In the genomic region with DNA sequence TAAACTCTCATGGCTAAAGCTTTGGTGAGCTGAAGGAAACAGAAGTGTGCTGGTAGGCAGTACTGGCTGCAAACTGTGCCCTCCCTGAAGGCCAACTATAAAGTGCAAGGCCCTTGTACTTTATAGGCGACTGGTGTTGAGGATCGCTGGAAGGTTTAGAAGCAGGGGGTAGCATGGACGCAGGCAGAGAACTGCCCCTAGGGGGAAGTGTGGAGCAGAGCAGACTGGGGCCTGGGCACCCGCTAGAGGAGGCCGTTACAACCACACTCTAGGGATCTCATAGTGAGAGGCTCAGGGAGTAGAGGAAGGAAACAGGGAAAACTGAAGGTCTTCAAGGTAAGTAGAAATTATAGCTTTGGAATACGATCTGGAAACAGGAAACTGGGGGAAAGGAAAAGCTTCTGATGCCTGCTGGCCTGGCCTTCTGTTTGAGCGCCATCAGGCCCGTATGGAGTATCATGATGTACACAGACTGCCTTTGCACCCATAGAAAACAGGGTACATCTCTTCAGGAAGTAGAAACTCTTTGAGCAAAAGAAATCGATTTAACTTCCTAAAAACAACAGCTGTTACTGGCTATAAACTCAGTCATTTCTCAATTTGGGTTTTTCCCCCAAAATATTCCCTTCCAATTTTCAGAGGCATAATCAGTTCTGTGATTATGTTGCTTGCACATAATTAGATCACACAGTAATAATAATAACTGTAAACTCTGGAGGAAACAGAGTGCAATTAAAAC, we compare ENCODE assay signal across 8 cellular contexts. TPM values are rescaled to one million over a fixed set of nuclear protein-coding genes. Genes with fewer than 3 reads are reported as not detected.
DNase-seq lines count a peak whose midpoint lies in the region; ATAC-seq and TF ChIP-seq lines count a peak whose summit lies in the region.

No MANE protein-coding gene starts in this region.

- no peaks in the 10 kb centered on the region for H3K36me3 Mint-ChIP-seq in activated naive CD4-positive, alpha-beta T cell treated with anti-CD3 and anti-CD28 coated beads, Interleukin-2, amount 50 U/mL, for 72 hours

- peak overlapping the region; percentile 43 for H2AFZ ChIP-seq in hepatocyte

- H3K9me3 ChIP-seq in Peyer's patch (no peaks in the 10 kb centered on the region), hepatocyte (ENCODE audit: low read depth) (no peaks in the 10 kb centered on the region), ovary (no peaks in the 10 kb centered on the region)

- no peak overlapping the region for H3K4me2 ChIP-seq in hepatocyte

- H3K4me1 ChIP-seq in Peyer's patch = peaks cover 0 to 21% (median 11%) of the 10 kb centered on the region in 4 donors
- H3K4me1 ChIP-seq in hepatocyte (ENCODE audit: insufficient read depth) = peaks cover 34% of the 10 kb centered on the region
- peaks cover 8% of the 10 kb centered on the region for H3K4me1 ChIP-seq in ovary (ENCODE audit: insufficient read depth)

- H3K27ac Mint-ChIP-seq in activated naive CD4-positive, alpha-beta T cell treated with anti-CD3 and anti-CD28 coated beads, Interleukin-2, amount 50 U/mL, for 72 hours = peak overlapping the region; percentile 97 to 98

- H3K27ac ChIP-seq in Peyer's patch (peak overlapping the region; percentile 76 to 85 (median 81)), hepatocyte (peak overlapping the region; percentile 83), ovary (no peak overlapping the region)

- WGBS in hepatocyte (ENCODE audit: low lambda C conversion rate, missing lambda C conversion rate) = 70% methylated on average over 9 of the region's 9 CpGs
- WGBS in ovary, 3 donors = 56 to 60% (median 56%) methylated on average over 9 of the region's 9 CpGs

- H4K20me1 ChIP-seq in hepatocyte (ENCODE audit: insufficient read depth, poor library complexity, severe bottlenecking) = no peaks in the 10 kb centered on the region

- intact Hi-C loops in ovary (cut with DNase I) = no loop called here

- no peak for TF ChIP-seq POLR2A in Peyer's patch (IDR thresholded peaks at IDR 0.05)
- TF ChIP-seq POLR2A in ovary (IDR thresholded peaks at IDR 0.05) = no peak

- H3K9me3 Mint-ChIP-seq in activated naive CD4-positive, alpha-beta T cell treated with anti-CD3 and anti-CD28 coated beads, Interleukin-2, amount 50 U/mL, for 72 hours = no peaks in the 10 kb centered on the region

- TF ChIP-seq CTCF in Peyer's patch (IDR thresholded peaks at IDR 0.05) (peak; percentile 22 to 66 (median 48)), hepatocyte (IDR thresholded peaks at IDR 0.05; ENCODE audit: poor library complexity) (peak; percentile 44), ovary (IDR thresholded peaks at IDR 0.05) (no peak)

- H3K4me3 ChIP-seq in Peyer's patch (peak overlapping the region; percentile 8 to 21 (median 15)), hepatocyte (no peak overlapping the region), ovary (no peak overlapping the region)

- TF ChIP-seq EP300 in ovary (IDR thresholded peaks at IDR 0.05) = no peak

- DNase-seq in NCI-H748 (lab: John Stamatoyannopoulos, UW; ENCODE audit: unreplicated experiment) (peak; percentile 35), NCI-H748 treated with DMSO at 0.1 percent for 48 hours (lab: John Stamatoyannopoulos, UW) (no peak), Peyer's patch (peak in 2 of 3 donors; percentile 76 to 83), hepatocyte (ENCODE audit: low spot score) (peak; percentile 64), ovary (no peak)
- DNase-seq in activated naive CD4-positive, alpha-beta T cell treated with anti-CD3 and anti-CD28 coated beads, Interleukin-2, amount 50 U/mL, for 72 hours (ENCODE audit: low spot score in 2 of 2) = peak in 1 of 2 donors; percentile 70
- DNase-seq in stimulated activated CD8-positive, alpha-beta memory T cell treated with anti-CD3 and anti-CD28 coated beads, Interleukin-4, amount 100 ng/mL, for 48 hours = peak; percentile 75

- H3K27me3 ChIP-seq in Peyer's patch (no peaks in the 10 kb centered on the region), hepatocyte (no peaks in the 10 kb centered on the region), ovary (no peaks in the 10 kb centered on the region)

- no peaks in the 10 kb centered on the region for H3K79me2 ChIP-seq in hepatocyte

- peak; percentile 43 for ATAC-seq in HG02884 (IDR thresholded peaks at IDR 0.05; ENCODE audit: unreplicated experiment)
- ATAC-seq in activated naive CD4-positive, alpha-beta T cell treated with anti-CD3 and anti-CD28 coated beads, Interleukin-2, amount 50 U/mL, for 72 hours = peak; percentile 66 to 73

- H3K9me2 ChIP-seq in hepatocyte (replicated peaks; ENCODE audit: insufficient read depth) = no peaks in the 10 kb centered on the region

- H3K36me3 ChIP-seq in Peyer's patch = no peaks in the 10 kb centered on the region
- H3K36me3 ChIP-seq in hepatocyte (replicated peaks; ENCODE audit: insufficient read depth, low read depth) = no peaks in the 10 kb centered on the region
- no peaks in the 10 kb centered on the region for H3K36me3 ChIP-seq in ovary

RNA-seq across cellular contexts. Expression of gene TMSB4X, which starts 23.9 kb away (rescaled TPM):
- total RNA-seq in Peyer's patch = 1,000 to 10,000 TPM; 1,496 to 3,676 (median 1,701) TPM
- over 10,000 TPM in 1 of 2 donors, 1,000 to 10,000 TPM in 1; 8,550 to 11,762 TPM for total RNA-seq in activated naive CD4-positive, alpha-beta T cell treated with anti-CD3 and anti-CD28 coated beads, Interleukin-2, amount 50 U/mL, for 72 hours
- 6,141 and 6,242 TPM in 2 replicates for total RNA-seq in hepatocyte
- polyA plus RNA-seq in hepatocyte = 9,038 and 9,758 TPM in 2 replicates
- total RNA-seq in ovary = 1,000 to 10,000 TPM; 1,993 to 2,559 (median 2,105) TPM
- polyA plus RNA-seq in ovary = 1,000 to 10,000 TPM; 3,725 to 5,006 TPM

RNA-seq across cellular contexts. Expression of gene TLR8, which starts 44.6 kb away (rescaled TPM):
- total RNA-seq in Peyer's patch = 1 to 10 TPM in 1 of 4 donors, under 1 TPM in 1, not detected in 2; 0.28 to 1.3 TPM
- total RNA-seq in activated naive CD4-positive, alpha-beta T cell treated with anti-CD3 and anti-CD28 coated beads, Interleukin-2, amount 50 U/mL, for 72 hours = not detected
- total RNA-seq in hepatocyte = 0.07 and 0.08 TPM in 2 replicates
- polyA plus RNA-seq in hepatocyte = not detected in 2 replicates
- 1 to 10 TPM in 1 of 7 donors, under 1 TPM in 6; 0.23 to 2.5 (median 0.30) TPM for total RNA-seq in ovary
- 1 to 10 TPM in 1 of 2 donors, under 1 TPM in 1; 0.18 to 2.1 TPM for polyA plus RNA-seq in ovary

Comparison
In these comparisons a context has a peak if more than half of its experiments do, and no peak if none do; other contexts are left out.
1. DNase-seq: peak in NCI-H748 (single experiment), Peyer's patch (2 of 3), hepatocyte (single experiment) and stimulated activated CD8-positive, alpha-beta memory T cell treated with anti-CD3 and anti-CD28 coated beads, Interleukin-4, amount 100 ng/mL, for 48 hours (single experiment); none in NCI-H748 treated with DMSO at 0.1 percent for 48 hours (single experiment) and ovary (0 of 5).
2. H3K27ac ChIP-seq: peak in Peyer's patch (4 of 4) and hepatocyte (single experiment); none in ovary (0 of 2).
3. H3K4me3 ChIP-seq: peak in Peyer's patch (4 of 4); none in hepatocyte (single experiment) and ovary (single experiment).
4. CTCF ChIP-seq: peak in Peyer's patch (6 of 6) and hepatocyte (single experiment); none in ovary (0 of 3).